8 cellular contexts compared by ENCODE assay signal in genomic region chr10:61452655-61453641, GRCh38. TPM values are rescaled to one million over a fixed set of nuclear protein-coding genes. Genes with fewer than 3 reads are reported as not detected.
DNase-seq lines count a peak whose midpoint lies in the region; ATAC-seq and TF ChIP-seq lines count a peak whose summit lies in the region.

TMEM26 (minus strand) TSS chr10:61453381; CDS start chr10:61453081, 300 bp downstream.

- ATAC-seq in sciatic nerve (peak; percentile 68), GM21737 (IDR thresholded peaks at IDR 0.05; ENCODE audit: unreplicated experiment) (no peak)

- H3K9me3 Mint-ChIP-seq in activated CD4-positive, alpha-beta memory T cell treated with anti-CD3 and anti-CD28 coated beads, Interleukin-2, amount 10 ng/mL, durations not matched to agents 7 days and 5 days, result no peaks in the 10 kb centered on the region

- no peaks in the 10 kb centered on the region for H3K9me2 ChIP-seq in GM23248 (ENCODE audit: insufficient read depth)

- no peak within 1 kb of the TSS for H3K27ac Mint-ChIP-seq in activated CD4-positive, alpha-beta memory T cell treated with anti-CD3 and anti-CD28 coated beads, Interleukin-2, amount 10 ng/mL, durations not matched to agents 7 days and 5 days

- intact Hi-C loops in sciatic nerve (cut with DNase I), result no loop called here

- H3F3A ChIP-seq in GM23248 (ENCODE audit: insufficient read depth), result no peaks in the 10 kb centered on the region

- peak within 1 kb of the TSS; percentile 90 for H2AFZ ChIP-seq in GM23248

- H4K20me1 ChIP-seq in GM23248 (ENCODE audit: insufficient read depth), result no peaks in the 10 kb centered on the region

- H3K4me1 Mint-ChIP-seq in activated CD4-positive, alpha-beta memory T cell treated with anti-CD3 and anti-CD28 coated beads, Interleukin-2, amount 10 ng/mL, durations not matched to agents 7 days and 5 days, result peaks cover 3% of the 10 kb centered on the region

- H3K27me3 Mint-ChIP-seq in activated CD4-positive, alpha-beta memory T cell treated with anti-CD3 and anti-CD28 coated beads, Interleukin-2, amount 10 ng/mL, durations not matched to agents 7 days and 5 days, result peaks cover 54% of the 10 kb centered on the region

- CTCF ChIA-PET in activated CD4-positive, alpha-beta memory T cell treated with anti-CD3 and anti-CD28 coated beads, Interleukin-2, amount 10 ng/mL, durations not matched to agents 7 days and 5 days (lab: Charles Lee), result no interaction called here

- H3K4me3 ChIP-seq in GM23248 (peak within 1 kb of the TSS; percentile 78), astrocyte of the cerebellum (ENCODE audit: low read depth, low read length) (peak within 1 kb of the TSS; percentile 67), iPS-15b (ENCODE audit: low read depth, low read length) (peak within 1 kb of the TSS; percentile 83)

- peak within 1 kb of the TSS; percentile 84 for H3K4me2 ChIP-seq in GM23248 (ENCODE audit: unreplicated experiment)

- H3K9ac ChIP-seq in GM23248 (peak within 1 kb of the TSS; percentile 26; the same call in 1 of the 2 replicates), iPS-15b (ENCODE audit: low read depth, low read length) (peak within 1 kb of the TSS; percentile 49)

- no peaks in the 10 kb centered on the region for H3K36me3 Mint-ChIP-seq in activated CD4-positive, alpha-beta memory T cell treated with anti-CD3 and anti-CD28 coated beads, Interleukin-2, amount 10 ng/mL, durations not matched to agents 7 days and 5 days (ENCODE audit: low read depth)

- no peaks in the 10 kb centered on the region for H3K36me3 ChIP-seq in GM23248 (ENCODE audit: low read depth)
- no peaks in the 10 kb centered on the region for H3K36me3 ChIP-seq in iPS-15b (ENCODE audit: control insufficient read depth, insufficient read depth, low read length)

- H3K27ac ChIP-seq in GM23248, result no peak within 1 kb of the TSS

- H3K4me3 Mint-ChIP-seq in activated CD4-positive, alpha-beta memory T cell treated with anti-CD3 and anti-CD28 coated beads, Interleukin-2, amount 10 ng/mL, durations not matched to agents 7 days and 5 days, result no peak within 1 kb of the TSS

- peak; percentile 59 for DNase-seq in GM23248
- no peak for DNase-seq in astrocyte of the cerebellum (ENCODE audit: low read depth)
- peak; percentile 78 for DNase-seq in sciatic nerve (ENCODE audit: low spot score)
- no peak for DNase-seq in HuH-7 (ENCODE audit: low spot score)
- DNase-seq in activated CD4-positive, alpha-beta memory T cell treated with anti-CD3 and anti-CD28 coated beads, Interleukin-2, amount 10 ng/mL, durations not matched to agents 7 days and 5 days, result no peak
- no peak for DNase-seq in kidney glomerular epithelial cell (lab: John Stamatoyannopoulos, UW)

- in situ Hi-C loops in GM23248 (cut with MboI) (no loop called here), astrocyte of the cerebellum (cut with HindIII; ENCODE audit: low sequenced_read_pairs) (no loop called here)

- H3K4me1 ChIP-seq in GM23248 (ENCODE audit: insufficient read depth) (peaks cover 6% of the 10 kb centered on the region; the same call in 1 of the 2 replicates), iPS-15b (ENCODE audit: control insufficient read depth, insufficient read depth, low read length) (no peaks in the 10 kb centered on the region)

- POLR2A ChIA-PET in activated CD4-positive, alpha-beta memory T cell treated with anti-CD3 and anti-CD28 coated beads, Interleukin-2, amount 10 ng/mL, durations not matched to agents 7 days and 5 days (lab: Charles Lee), result no interaction called here

- WGBS in GM23248 (ENCODE audit: low coverage in 1 of 2, low lambda C conversion rate in 2 of 2, missing lambda C conversion rate in 2 of 2), 2 experiments, result 5 to 6% methylated on average over 55 to 57 of the region's 58 CpGs

- no peaks in the 10 kb centered on the region for H3K79me2 ChIP-seq in GM23248 (ENCODE audit: insufficient read depth)

- H3K9me3 ChIP-seq in GM23248 (ENCODE audit: low read depth) (no peaks in the 10 kb centered on the region), iPS-15b (ENCODE audit: control insufficient read depth, insufficient read depth, low read length) (no peaks in the 10 kb centered on the region)

- no peak for TF ChIP-seq CTCF in astrocyte of the cerebellum (IDR thresholded peaks at IDR 0.05; ENCODE audit: low read depth, low read length, missing control alignments)

- H3K27me3 ChIP-seq in GM23248 (replicated peaks; ENCODE audit: insufficient read depth) (0 out of 2 replicates have a peak, but pooled peaks cover 3% of the 10 kb centered on the region), iPS-15b (ENCODE audit: control insufficient read depth, insufficient read depth, low read length) (peaks cover 45% of the 10 kb centered on the region)

RNA-seq across cellular contexts. Expression of gene TMEM26, which starts in this region (rescaled TPM):
- not detected in 2 replicates for total RNA-seq in GM23248 (2014; rRNA removed; shearing (Covaris generic))
- polyA plus RNA-seq in GM23248 (2016; fragmentation: Nextera tagmentation; extraction: Ambion mirVana), result 0.04 TPM in 2 replicates
- total RNA-seq in sciatic nerve, result 0.53 TPM
- total RNA-seq in activated CD4-positive, alpha-beta memory T cell treated with anti-CD3 and anti-CD28 coated beads, Interleukin-2, amount 10 ng/mL, durations not matched to agents 7 days and 5 days, result not detected

Comparison
In these comparisons a context has a peak if more than half of its experiments do, and no peak if none do; other contexts are left out.
1. Peak in DNase-seq, H3K4me3 ChIP-seq, H3K9ac ChIP-seq and H3K4me2 ChIP-seq in GM23248; RNA of the gene not detected or under 1 TPM.
2. Peak in DNase-seq and ATAC-seq in sciatic nerve; RNA of the gene not detected or under 1 TPM.